Comparison of ENCODE assay signal across 10 cellular contexts in the genomic region with DNA sequence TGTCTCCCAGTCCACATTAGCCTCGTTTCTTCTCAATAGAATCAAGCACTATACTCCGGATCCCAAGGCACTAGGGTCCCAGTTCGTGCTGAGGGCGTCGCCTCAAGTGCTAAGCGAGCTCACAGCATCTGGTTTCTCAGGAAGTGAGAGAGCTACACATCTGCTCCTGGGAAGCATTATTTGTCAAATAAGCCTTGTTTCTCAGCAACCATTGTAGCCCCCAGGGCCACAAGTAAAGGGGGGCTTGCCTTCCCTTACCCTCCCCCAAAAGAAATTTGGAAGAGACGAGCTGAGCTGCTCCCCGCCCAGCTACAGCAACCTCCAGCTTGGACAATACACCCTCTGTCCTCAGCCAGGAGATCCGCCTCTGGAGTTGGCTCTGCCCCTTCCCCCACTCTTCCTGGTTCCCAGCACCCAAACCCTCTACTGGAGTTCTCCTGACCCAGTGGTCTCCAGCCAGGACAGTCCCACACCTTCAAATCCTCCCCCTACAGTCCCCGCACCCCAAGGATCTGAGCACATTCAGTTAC. TPM values are rescaled to one million over a fixed set of nuclear protein-coding genes. Genes with fewer than 3 reads are reported as not detected.
DNase-seq lines count a peak whose midpoint lies in the region; ATAC-seq and TF ChIP-seq lines count a peak whose summit lies in the region.
"Had no signal": no experiment of that assay in that cellular context is flagged by ENCODE, and none has a peak within 500 bp of the region (broad histone marks: within the 10 kb centered on the region; RNA-seq: fewer than 3 reads in every experiment).

No MANE protein-coding gene starts in this region.

- intact Hi-C loops in mucosa of descending colon (cut with DNase I, micrococcal nuclease), result no loop called here
- intact Hi-C loops in transverse colon (cut with DNase I; ENCODE audit: low total_unique reads), result no loop called here
- intact Hi-C loops in A673 (cut with micrococcal nuclease; ENCODE audit: unreplicated experiment), result no loop called here
- intact Hi-C loops in lower lobe of right lung (cut with DNase I), result no loop called here

- H3K4me3 Mint-ChIP-seq in activated CD8-positive, alpha-beta memory T cell treated with anti-CD3 and anti-CD28 coated beads, Interleukin-2, amount 10 ng/mL, durations not matched to agents 7 days and 5 days, result no peak overlapping the region
- peak overlapping the region; percentile 12 for H3K4me3 Mint-ChIP-seq in chondrocyte (ENCODE audit: unreplicated experiment)

- H3K4me1 Mint-ChIP-seq in activated CD8-positive, alpha-beta memory T cell treated with anti-CD3 and anti-CD28 coated beads, Interleukin-2, amount 10 ng/mL, durations not matched to agents 7 days and 5 days, result peaks cover 20% of the 10 kb centered on the region
- H3K4me1 Mint-ChIP-seq in chondrocyte (ENCODE audit: low read depth), result peaks cover 48% of the 10 kb centered on the region

- no peaks in the 10 kb centered on the region for H3K9me3 Mint-ChIP-seq in activated CD8-positive, alpha-beta memory T cell treated with anti-CD3 and anti-CD28 coated beads, Interleukin-2, amount 10 ng/mL, durations not matched to agents 7 days and 5 days (ENCODE audit: low read depth)
- H3K9me3 Mint-ChIP-seq in chondrocyte (ENCODE audit: low read depth), result no peaks in the 10 kb centered on the region

- TF ChIP-seq CTCF in chondrocyte (IDR thresholded peaks at IDR 0.05), result no peak
- TF ChIP-seq CTCF in mucosa of descending colon (IDR thresholded peaks at IDR 0.05), result no peak
- no peak for TF ChIP-seq CTCF in transverse colon (IDR thresholded peaks at IDR 0.05)
- TF ChIP-seq CTCF in A673 (conservative IDR thresholded peaks at IDR 0.05; ENCODE audit: low read depth, low read length), result no peak
- TF ChIP-seq CTCF in lower lobe of right lung (IDR thresholded peaks at IDR 0.05), result no peak

- 51% methylated on average over 10 of the region's 10 CpGs; no CpG with 5 or more reads in 1 of the 2 donors for WGBS in transverse colon (ENCODE audit: low coverage in 1 of 2), 2 donors

- peaks cover 22% of the 10 kb centered on the region for H3K4me1 ChIP-seq in mucosa of descending colon (ENCODE audit: low read depth)
- H3K4me1 ChIP-seq in transverse colon, result peaks cover 27 to 49% (median 40%) of the 10 kb centered on the region in 4 donors
- peaks cover 17% of the 10 kb centered on the region for H3K4me1 ChIP-seq in A673 (ENCODE audit: insufficient read depth, low read length, poor library complexity, severe bottlenecking)
- H3K4me1 ChIP-seq in lower lobe of right lung, result peaks cover 49% of the 10 kb centered on the region

- H3K27ac ChIP-seq in transverse colon (peak overlapping the region; percentile 96 to 99 (median 98)), A673 (ENCODE audit: low read depth, low read length, poor library complexity, severe bottlenecking) (no peak overlapping the region), lower lobe of right lung (no peak overlapping the region)

- H3K9me3 ChIP-seq in mucosa of descending colon (no peaks in the 10 kb centered on the region), transverse colon (no peaks in the 10 kb centered on the region), A673 (ENCODE audit: low read depth, low read length, poor library complexity, severe bottlenecking) (no peaks in the 10 kb centered on the region), lower lobe of right lung (no peaks in the 10 kb centered on the region)

- TF ChIP-seq POLR2A in transverse colon (IDR thresholded peaks at IDR 0.05), result no peak

- H3K27ac Mint-ChIP-seq in activated CD8-positive, alpha-beta memory T cell treated with anti-CD3 and anti-CD28 coated beads, Interleukin-2, amount 10 ng/mL, durations not matched to agents 7 days and 5 days, result no peak overlapping the region
- peak overlapping the region; percentile 99 for H3K27ac Mint-ChIP-seq in chondrocyte (ENCODE audit: unreplicated experiment)

- DNase-seq in activated CD8-positive, alpha-beta memory T cell treated with anti-CD3 and anti-CD28 coated beads, Interleukin-2, amount 50 U/mL, for 48 hours, result peak; percentile 52
- no peak for DNase-seq in activated CD8-positive, alpha-beta memory T cell treated with anti-CD3 and anti-CD28 coated beads, Interleukin-2, amount 10 ng/mL, durations not matched to agents 7 days and 5 days
- no peak for DNase-seq in chondrocyte (ENCODE audit: low spot score)
- peak in 2 of 3 donors; percentile 40 to 46 for DNase-seq in mucosa of descending colon
- DNase-seq in transverse colon, result no peak
- no peak for DNase-seq in A673 (ENCODE audit: low spot score)
- no peak for DNase-seq in amniotic stem cell (lab: John Stamatoyannopoulos, UW)
- no peak for DNase-seq in lower lobe of right lung
- DNase-seq: occipital lobe had no signal

- no TSS peak for BruUV-seq in A673 (replicated peaks; lab: Mats Ljungman, UMichigan)

- no peak overlapping the region for H3K4me3 ChIP-seq in mucosa of descending colon
- H3K4me3 ChIP-seq in transverse colon, result no peak overlapping the region
- H3K4me3 ChIP-seq in A673 (ENCODE audit: low read depth, low read length, poor library complexity, severe bottlenecking), result no peak overlapping the region
- H3K4me3 ChIP-seq in lower lobe of right lung, result no peak overlapping the region

- no peak for ATAC-seq in activated CD8-positive, alpha-beta memory T cell treated with anti-CD3 and anti-CD28 coated beads, Interleukin-2, amount 10 ng/mL, durations not matched to agents 7 days and 5 days
- ATAC-seq in mucosa of descending colon (peak; percentile 13), lower lobe of right lung (no peak)

- H3K27me3 ChIP-seq in transverse colon (no peaks in the 10 kb centered on the region), A673 (replicated peaks; ENCODE audit: insufficient read depth, low read depth, low read length, poor library complexity) (no peaks in the 10 kb centered on the region), lower lobe of right lung (ENCODE audit: low read depth) (no peaks in the 10 kb centered on the region)

- H3K36me3 Mint-ChIP-seq in activated CD8-positive, alpha-beta memory T cell treated with anti-CD3 and anti-CD28 coated beads, Interleukin-2, amount 10 ng/mL, durations not matched to agents 7 days and 5 days, result peaks cover 24% of the 10 kb centered on the region
- peaks cover 12% of the 10 kb centered on the region for H3K36me3 Mint-ChIP-seq in chondrocyte (ENCODE audit: low read depth)

- in situ Hi-C loops in transverse colon (cut with MboI; ENCODE audit: low pct_ligation_motif_present in 1 of 4, low pct_unique_long_range_greater_than_20kb in 1 of 4, low sequenced_read_pairs in 3 of 4), result no loop called here

- CTCF ChIA-PET in activated CD8-positive, alpha-beta memory T cell treated with anti-CD3 and anti-CD28 coated beads, Interleukin-2, amount 10 ng/mL, durations not matched to agents 7 days and 5 days (lab: Charles Lee), result interaction anchor here (0.6 to 4.4 kb wide), 3 partner anchors 11 to 35 kb away, joined by 3 to 24 read pairs (median 4); a partner anchor contains a TSS
- CTCF ChIA-PET in A673 (lab: Charles Lee), result no interaction called here

- POLR2A ChIA-PET in A673 (lab: Charles Lee; ENCODE audit: low non-redundant PET), result interaction anchor here (0.7 kb wide), 1 partner anchor 10 kb away, joined by 3 read pairs; no protein-coding TSS in a partner anchor

- H3K27me3 Mint-ChIP-seq in activated CD8-positive, alpha-beta memory T cell treated with anti-CD3 and anti-CD28 coated beads, Interleukin-2, amount 10 ng/mL, durations not matched to agents 7 days and 5 days, result peaks cover 11% of the 10 kb centered on the region
- H3K27me3 Mint-ChIP-seq in chondrocyte (ENCODE audit: low read depth), result no peaks in the 10 kb centered on the region

- H3K36me3 ChIP-seq in mucosa of descending colon (ENCODE audit: low read depth) (no peaks in the 10 kb centered on the region), transverse colon (peaks cover 0 to 12% (median 4%) of the 10 kb centered on the region in 4 donors), A673 (ENCODE audit: insufficient read depth, low read length, poor library complexity, severe bottlenecking) (peaks cover 16% of the 10 kb centered on the region), lower lobe of right lung (peaks cover 24% of the 10 kb centered on the region)

- no peak for TF ChIP-seq EP300 in transverse colon (IDR thresholded peaks at IDR 0.05; ENCODE audit: low read depth)

RNA-seq across cellular contexts. Expression of a gene that starts 5.7 kb away (rescaled TPM):
- total RNA-seq in activated CD8-positive, alpha-beta memory T cell treated with anti-CD3 and anti-CD28 coated beads, Interleukin-2, amount 10 ng/mL, durations not matched to agents 7 days and 5 days, result under 1 TPM; 0.58 to 0.89 TPM
- total RNA-seq in chondrocyte, result 104 to 107 TPM (median 105 TPM) in 3 replicates
- total RNA-seq in mucosa of descending colon, result 100 to 1,000 TPM in 1 of 3 donors, 10 to 100 TPM in 2; 22.6 to 119 (median 51.9) TPM
- total RNA-seq in transverse colon, result 100 to 1,000 TPM in 2 of 4 donors, 10 to 100 TPM in 2; 48.2 to 397 (median 169) TPM
- 3.4 and 6.1 TPM in 2 replicates for total RNA-seq in A673 (2021)
- 186 TPM for total RNA-seq in lower lobe of right lung

RNA-seq across cellular contexts. Expression of a gene that starts 35.1 kb away (rescaled TPM):
- 10 to 100 TPM; 27.8 to 29.7 TPM for total RNA-seq in activated CD8-positive, alpha-beta memory T cell treated with anti-CD3 and anti-CD28 coated beads, Interleukin-2, amount 10 ng/mL, durations not matched to agents 7 days and 5 days
- 37.1 to 40.2 TPM (median 38.5 TPM) in 3 replicates for total RNA-seq in chondrocyte
- 10 to 100 TPM; 27.3 to 51.0 (median 32.5) TPM for total RNA-seq in mucosa of descending colon
- 10 to 100 TPM; 10.1 to 27.0 (median 21.9) TPM for total RNA-seq in transverse colon
- total RNA-seq in A673 (2021), result 17.0 and 19.3 TPM in 2 replicates
- total RNA-seq in lower lobe of right lung, result 47.9 TPM

RNA-seq across cellular contexts. Expression of a gene that starts 37.9 kb away (rescaled TPM):
- 100 to 1,000 TPM; 264 to 382 TPM for total RNA-seq in activated CD8-positive, alpha-beta memory T cell treated with anti-CD3 and anti-CD28 coated beads, Interleukin-2, amount 10 ng/mL, durations not matched to agents 7 days and 5 days
- total RNA-seq in chondrocyte (270 to 336 TPM (median 323 TPM) in 3 replicates), mucosa of descending colon (100 to 1,000 TPM; 341 to 535 (median 345) TPM), transverse colon (100 to 1,000 TPM; 175 to 383 (median 261) TPM), A673 (2021) (393 and 400 TPM in 2 replicates), lower lobe of right lung (453 TPM)

RNA-seq across cellular contexts. Expression of a gene that starts 53.4 kb away (rescaled TPM):
- 1 to 10 TPM; 1.8 to 3.9 TPM for total RNA-seq in activated CD8-positive, alpha-beta memory T cell treated with anti-CD3 and anti-CD28 coated beads, Interleukin-2, amount 10 ng/mL, durations not matched to agents 7 days and 5 days
- total RNA-seq in chondrocyte (7.0 to 10.0 TPM (median 8.9 TPM) in 3 replicates), mucosa of descending colon (10 to 100 TPM in 2 of 3 donors, 1 to 10 TPM in 1; 10.0 to 93.4 (median 27.1) TPM), transverse colon (100 to 1,000 TPM in 1 of 4 donors, 10 to 100 TPM in 3; 38.5 to 106 (median 94.5) TPM), A673 (2021) (6.6 and 7.3 TPM in 2 replicates), lower lobe of right lung (58.5 TPM)

RNA-seq across cellular contexts. Expression of a gene that starts 59.2 kb away (rescaled TPM):
- 1 to 10 TPM; 1.1 to 5.9 TPM for total RNA-seq in activated CD8-positive, alpha-beta memory T cell treated with anti-CD3 and anti-CD28 coated beads, Interleukin-2, amount 10 ng/mL, durations not matched to agents 7 days and 5 days
- total RNA-seq in chondrocyte (not detected in 3 replicates), mucosa of descending colon (under 1 TPM in 1 of 3 donors, not detected in 2; 0.41 TPM), transverse colon (under 1 TPM in 1 of 4 donors, not detected in 3; 0.41 TPM), A673 (2021) (not detected in 2 replicates), lower lobe of right lung (not detected)
- total RNA-seq: glomerular endothelial cell, occipital lobe had no signal

Comparison
In these comparisons a context has a peak if more than half of its experiments do, and no peak if none do; other contexts are left out.
1. DNase-seq: peak in activated CD8-positive, alpha-beta memory T cell treated with anti-CD3 and anti-CD28 coated beads, Interleukin-2, amount 50 U/mL, for 48 hours (single experiment) and mucosa of descending colon (2 of 3); none in activated CD8-positive, alpha-beta memory T cell treated with anti-CD3 and anti-CD28 coated beads, Interleukin-2, amount 10 ng/mL, durations not matched to agents 7 days and 5 days (single experiment), chondrocyte (single experiment), transverse colon (single experiment), A673 (single experiment), amniotic stem cell (single experiment) and lower lobe of right lung (single experiment).
2. H3K27ac ChIP-seq: peak in transverse colon (4 of 4); none in A673 (single experiment) and lower lobe of right lung (single experiment).